In genomic region chr19:18416778-18417249, GRCh38 we compare ENCODE assay signal across 9 cellular contexts. TPM values are rescaled to one million over a fixed set of nuclear protein-coding genes. Genes with fewer than 3 reads are reported as not detected.
DNase-seq lines count a peak whose midpoint lies in the region; ATAC-seq, FAIRE-seq and TF ChIP-seq lines count a peak whose summit lies in the region.
"Had no signal": no experiment of that assay in that cellular context is flagged by ENCODE, and none has a peak within 500 bp of the region (broad histone marks: within the 10 kb centered on the region; RNA-seq: fewer than 3 reads in every experiment).

No MANE protein-coding gene starts in this region.

- DNase-seq in ELR (ENCODE audit: low read depth) (peak; percentile 90), NCI-H146 treated with DMSO at 0.1 percent for 48 hours (lab: John Stamatoyannopoulos, UW; ENCODE audit: unreplicated experiment) (peak; percentile 77), mammary epithelial cell (no peak), gastrocnemius medialis (peak; percentile 69 to 71), GOT3 (lab: John Stamatoyannopoulos, UW) (no peak), GM12892 (ENCODE audit: insufficient read length) (no peak)
- DNase-seq in T-helper 2 cell treated with Interferon-gamma antibody and Interleukin-4, amounts not matched to agents 5 μg/mL and 100 μg/mL, for 36 hours (ENCODE audit: low spot score), result peak; percentile 65

- H3K27ac Mint-ChIP-seq in T-helper 2 cell treated with Interferon-gamma antibody and Interleukin-4, amounts not matched to agents 5 μg/mL and 100 μg/mL, for 36 hours, result peak overlapping the region; percentile 92

- in situ Hi-C loops in mammary epithelial cell (cut with MboI; ENCODE audit: low sequenced_read_pairs in 2 of 2), result loop anchor here in 1 of 2 donors (10.0 kb wide), 1 partner anchor 142 kb away; the partner anchor contains the start of gene IQCN
- in situ Hi-C loops in gastrocnemius medialis (cut with MboI; ENCODE audit: low sequenced_read_pairs in 4 of 4), result loop anchor here in 2 of 4 donors (25.0 kb wide), 1 partner anchor 155 kb away; the partner anchor contains the start of gene IQCN (in 2 of the 2)

- no TSS peak for BruUV-seq in mammary epithelial cell (replicated peaks; lab: Mats Ljungman, UMichigan)

- H3K27ac ChIP-seq in mammary epithelial cell (ENCODE audit: insufficient read depth, low read depth, low read length) (no peak overlapping the region), gastrocnemius medialis (peak overlapping the region; percentile 83 to 92 (median 84))

- dilution Hi-C loops in mammary epithelial cell (cut with HindIII; ENCODE audit: low sequenced_read_pairs), result no loop called here

- no peak overlapping the region for H3K9ac ChIP-seq in mammary epithelial cell (ENCODE audit: insufficient read depth, low read length)

- H3K36me3 ChIP-seq in mammary epithelial cell (ENCODE audit: insufficient read depth, low read length) (no peaks in the 10 kb centered on the region), gastrocnemius medialis (no peaks in the 10 kb centered on the region)

- peak overlapping the region in 1 of 3 experiments; percentile 18 for H3K4me3 ChIP-seq in mammary epithelial cell (replicated peaks in 1 of 3; ENCODE audit: insufficient read depth in 1 of 3, low read depth in 2 of 3, low read length in 3 of 3)
- peak overlapping the region; percentile 63 for H3K4me3 ChIP-seq in iPS-18c (ENCODE audit: insufficient read depth, low read depth, low read length)
- H3K4me3 ChIP-seq in gastrocnemius medialis, result peak overlapping the region; percentile 41 to 62 (median 51)

- TF ChIP-seq POLR2A in gastrocnemius medialis (IDR thresholded peaks at IDR 0.05) (no peak), GM12892 (IDR thresholded peaks at IDR 0.05; ENCODE audit: low read depth, low read length) (no peak)

- WGBS in mammary epithelial cell (ENCODE audit: low coverage, missing lambda C conversion rate), result 7% methylated on average over 21 of the region's 44 CpGs

- H3K27me3 Mint-ChIP-seq in T-helper 2 cell treated with Interferon-gamma antibody and Interleukin-4, amounts not matched to agents 5 μg/mL and 100 μg/mL, for 36 hours (ENCODE audit: low read depth), result no peaks in the 10 kb centered on the region

- TF ChIP-seq CTCF in mammary epithelial cell (conservative IDR thresholded peaks at IDR 0.05 in 1 of 2, IDR thresholded peaks at IDR 0.05 in 1 of 2; ENCODE audit: extremely low read depth in 1 of 2, insufficient read depth in 1 of 2, low read depth in 1 of 2, low read length in 2 of 2) (no peak), gastrocnemius medialis (IDR thresholded peaks at IDR 0.05 in 4 of 5, conservative IDR thresholded peaks at IDR 0.05 in 1 of 5) (no peak)

- peak; percentile 15 to 34 for ATAC-seq in gastrocnemius medialis

- intact Hi-C loops in mammary epithelial cell (cut with micrococcal nuclease) (no loop called here), gastrocnemius medialis (cut with DNase I; ENCODE audit: low total_unique reads) (loop anchor here (10.0 kb wide), 1 partner anchor 212 kb away; the partner anchor contains the start of gene RAB3A)

- peaks cover 52% of the 10 kb centered on the region for H3K4me1 Mint-ChIP-seq in T-helper 2 cell treated with Interferon-gamma antibody and Interleukin-4, amounts not matched to agents 5 μg/mL and 100 μg/mL, for 36 hours (ENCODE audit: low read depth)

- H2AFZ ChIP-seq in mammary epithelial cell (ENCODE audit: low read depth, low read length), result peak overlapping the region; percentile 56

- H3K27me3 ChIP-seq in mammary epithelial cell (ENCODE audit: insufficient read depth, low read length), result no peaks in the 10 kb centered on the region
- H3K27me3 ChIP-seq in gastrocnemius medialis, result peaks cover 20 to 26% (median 21%) of the 10 kb centered on the region in 3 donors

- peaks cover 20% of the 10 kb centered on the region for H3K79me2 ChIP-seq in mammary epithelial cell (ENCODE audit: insufficient read depth, low read length)

- no peaks in the 10 kb centered on the region for H3K9me3 Mint-ChIP-seq in T-helper 2 cell treated with Interferon-gamma antibody and Interleukin-4, amounts not matched to agents 5 μg/mL and 100 μg/mL, for 36 hours

- FAIRE-seq in GM12892 (lab: Jason Lieb, UNC), result no peak
- FAIRE-seq: endometrium had no signal

- H3K4me2 ChIP-seq in mammary epithelial cell (ENCODE audit: insufficient read depth, low read depth, low read length), result peak overlapping the region; percentile 52

- H3K9me3 ChIP-seq in mammary epithelial cell (replicated peaks; ENCODE audit: insufficient read depth, low read length) (no peaks in the 10 kb centered on the region), iPS-18c (ENCODE audit: control insufficient read depth, insufficient read depth, low read length) (no peaks in the 10 kb centered on the region), gastrocnemius medialis (no peaks in the 10 kb centered on the region)

- H3K4me1 ChIP-seq in mammary epithelial cell (ENCODE audit: insufficient read depth, low read length), result peaks cover 27% of the 10 kb centered on the region
- H3K4me1 ChIP-seq in gastrocnemius medialis, result peaks cover 18 to 51% of the 10 kb centered on the region in 2 donors

- CTCF ChIA-PET in mammary epithelial cell (lab: Charles Lee; ENCODE audit: low non-redundant PET), result no interaction called here

- no peaks in the 10 kb centered on the region for H4K20me1 ChIP-seq in mammary epithelial cell (ENCODE audit: insufficient read depth, low read length)

- peak overlapping the region; percentile 83 for H3K4me3 Mint-ChIP-seq in T-helper 2 cell treated with Interferon-gamma antibody and Interleukin-4, amounts not matched to agents 5 μg/mL and 100 μg/mL, for 36 hours

- peaks cover 3% of the 10 kb centered on the region for H3K36me3 Mint-ChIP-seq in T-helper 2 cell treated with Interferon-gamma antibody and Interleukin-4, amounts not matched to agents 5 μg/mL and 100 μg/mL, for 36 hours (ENCODE audit: low read depth)

RNA-seq across cellular contexts. Expression of gene SSBP4, which starts 2.4 kb away (rescaled TPM):
- total RNA-seq in mammary epithelial cell (10 to 100 TPM; 34.0 to 41.0 TPM), gastrocnemius medialis (10 to 100 TPM; 24.7 to 65.2 (median 44.1) TPM)
- 14.3 TPM for polyA plus RNA-seq in mammary epithelial cell
- polyA minus RNA-seq in mammary epithelial cell, result 1.7 TPM
- 24.2 TPM for polyA plus RNA-seq in GM12892 (2012; ENCODE audit: missing spikeins)

RNA-seq across cellular contexts. Expression of gene LRRC25, which starts 19.4 kb away (rescaled TPM):
- total RNA-seq in mammary epithelial cell (not detected), gastrocnemius medialis (1 to 10 TPM in 3 of 4 donors, under 1 TPM in 1; 0.34 to 4.2 (median 2.3) TPM)
- not detected for polyA plus RNA-seq in mammary epithelial cell
- polyA minus RNA-seq in mammary epithelial cell, result not detected
- 1.1 TPM for polyA plus RNA-seq in GM12892 (2012; ENCODE audit: missing spikeins)

RNA-seq across cellular contexts. Expression of gene ISYNA1, which starts 21.1 kb away (rescaled TPM):
- total RNA-seq in mammary epithelial cell (10 to 100 TPM; 13.0 to 26.3 TPM), gastrocnemius medialis (10 to 100 TPM in 1 of 4 donors, 1 to 10 TPM in 3; 5.1 to 29.1 (median 7.8) TPM)
- polyA plus RNA-seq in mammary epithelial cell, result 14.9 TPM
- polyA minus RNA-seq in mammary epithelial cell, result 10.4 TPM
- 9.3 TPM for polyA plus RNA-seq in GM12892 (2012; ENCODE audit: missing spikeins)

RNA-seq across cellular contexts. Expression of gene GDF15, which starts 30.9 kb away (rescaled TPM):
- total RNA-seq in mammary epithelial cell, result 10 to 100 TPM; 78.7 to 93.2 TPM
- polyA plus RNA-seq in mammary epithelial cell, result 21.2 TPM
- polyA minus RNA-seq in mammary epithelial cell, result 1.8 TPM
- 1 to 10 TPM in 2 of 4 donors, not detected in 2; 1.4 to 2.7 TPM for total RNA-seq in gastrocnemius medialis
- polyA plus RNA-seq in GM12892 (2012; ENCODE audit: missing spikeins), result 1.6 TPM

Comparison
In these comparisons a context has a peak if more than half of its experiments do, and no peak if none do; other contexts are left out.
1. DNase-seq: peak in ELR (single experiment), NCI-H146 treated with DMSO at 0.1 percent for 48 hours (single experiment), T-helper 2 cell treated with Interferon-gamma antibody and Interleukin-4, amounts not matched to agents 5 μg/mL and 100 μg/mL, for 36 hours (single experiment) and gastrocnemius medialis (2 of 2); none in mammary epithelial cell (single experiment), GOT3 (single experiment) and GM12892 (single experiment).